Comparison of ENCODE assay signal across 30 cellular contexts in the genomic region with DNA sequence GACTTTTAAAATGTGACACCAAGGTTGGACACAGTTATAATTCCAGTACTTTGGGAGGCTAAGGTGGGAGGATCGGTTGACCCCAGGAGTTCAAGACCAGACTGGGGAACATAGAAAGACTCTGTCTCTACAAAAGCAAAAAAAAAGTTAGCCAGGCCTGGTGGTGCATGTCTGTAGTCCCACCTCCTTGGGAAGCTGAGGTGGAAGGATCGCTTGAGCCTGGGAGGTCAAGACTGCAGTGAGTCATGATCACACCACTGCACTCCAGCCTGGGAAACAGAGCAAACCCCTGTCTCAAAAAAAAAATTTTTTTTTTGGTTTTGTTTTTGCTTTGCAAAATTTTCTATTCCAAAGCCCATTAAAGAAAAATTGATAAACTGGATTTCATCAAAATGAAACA.
DNase-seq lines count a peak whose midpoint lies in the region; ATAC-seq and TF ChIP-seq lines count a peak whose summit lies in the region.
"Had no signal": no experiment of that assay in that cellular context is flagged by ENCODE, and none has a peak within 500 bp of the region (broad histone marks: within the 10 kb centered on the region; RNA-seq: fewer than 3 reads in every experiment).

No MANE protein-coding gene starts in this region.

- no peak for TF ChIP-seq POLR2A in erythroblast (IDR thresholded peaks at IDR 0.05; ENCODE audit: low read length)

- DNase-seq in EH (ENCODE audit: low read depth): peak; percentile 52
- peak; percentile 28 for DNase-seq in NCI-H226
- DNase-seq in epithelial cell of proximal tubule (ENCODE audit: low read depth): peak; percentile 40
- peak; percentile 22 for DNase-seq in myocyte (ENCODE audit: low read depth)
- DNase-seq in NCI-H128 (lab: John Stamatoyannopoulos, UW; ENCODE audit: unreplicated experiment): no peak
- DNase-seq in erythroblast (lab: John Stamatoyannopoulos, UW): no peak
- DNase-seq: activated CD4-positive, alpha-beta T cell treated with anti-CD3 and anti-CD28 coated beads, Interleukin-2, amount 10 ng/mL, durations not matched to agents 7 days and 5 days; activated naive CD4-positive, alpha-beta T cell treated with anti-CD3 and anti-CD28 coated beads for 36 hours; adrenal gland; DMS79 treated with DMSO at 0.1 percent for 48 hours; endodermal cell; glutamatergic neuron; HFFc6; kidney; lower lobe of right lung; MG63; NCI-H1105 treated with DMSO at 0.1 percent for 48 hours; NCI-H2081 treated with DMSO at 0.1 percent for 48 hours; NCI-H748 treated with DMSO at 0.1 percent for 48 hours; pancreas; Peyer's patch; SJCRH30; stimulated activated CD4-positive, alpha-beta T cell treated with anti-CD3 and anti-CD28 coated beads, Interleukin-12 subunit alpha, Interleukin-12 subunit beta, amount 100 ng/mL, for 4 hours; stimulated activated CD4-positive, alpha-beta T cell treated with anti-CD3 and anti-CD28 coated beads, Interleukin-4, amount 100 ng/mL, for 1 hour had no signal

- ATAC-seq in HG03045 (IDR thresholded peaks at IDR 0.05; ENCODE audit: unreplicated experiment) (no peak), HG02642 (IDR thresholded peaks at IDR 0.05; ENCODE audit: poor library complexity, unreplicated experiment) (no peak)
- ATAC-seq: lower lobe of right lung, pancreas, WTC11 had no signal

- H3K4me3 ChIP-seq in epithelial cell of proximal tubule (ENCODE audit: low read depth, low read length): no peak overlapping the region
- H3K4me3 ChIP-seq: adrenal gland; BLaER1 treated with 17β-estradiol and CSF1 and Interleukin-3, amounts not matched to agents 10 nM and 100 nM; cardiac muscle cell; lower lobe of right lung; MG63; pancreas; Peyer's patch; right atrium auricular region; SJCRH30 had no signal

- TF ChIP-seq CTCF in epithelial cell of proximal tubule (conservative IDR thresholded peaks at IDR 0.05; ENCODE audit: low read depth, low read length): no peak

Comparison
In these comparisons a context has a peak if more than half of its experiments do, and no peak if none do; other contexts are left out.
1. DNase-seq: peak in EH (single experiment), NCI-H226 (single experiment), epithelial cell of proximal tubule (single experiment) and myocyte (single experiment); none in NCI-H128 (single experiment) and erythroblast (0 of 2).